9 cellular contexts compared by ENCODE assay signal in the genomic region with DNA sequence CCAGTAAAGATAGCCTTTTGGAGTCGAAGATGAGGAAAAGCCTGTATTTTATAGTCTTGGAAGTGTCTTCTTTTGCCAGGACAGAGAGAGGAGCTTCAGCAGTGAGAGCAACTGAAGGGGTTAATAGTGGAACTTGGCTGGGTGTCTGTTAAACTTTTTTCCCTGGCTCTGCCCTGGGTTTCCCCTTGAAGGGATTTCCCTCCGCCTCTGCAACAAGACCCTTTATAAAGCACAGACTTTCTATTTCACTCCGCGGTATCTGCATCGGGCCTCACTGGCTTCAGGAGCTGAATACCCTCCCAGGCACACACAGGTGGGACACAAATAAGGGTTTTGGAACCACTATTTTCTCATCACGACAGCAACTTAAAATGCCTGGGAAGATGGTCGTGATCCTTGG. TPM values are rescaled to one million over a fixed set of nuclear protein-coding genes. Genes with fewer than 3 reads are reported as not detected.
DNase-seq lines count a peak whose midpoint lies in the region; ATAC-seq and TF ChIP-seq lines count a peak whose summit lies in the region.
"Had no signal": no experiment of that assay in that cellular context is flagged by ENCODE, and none has a peak within 500 bp of the region (broad histone marks: within the 10 kb centered on the region; RNA-seq: fewer than 3 reads in every experiment).

Gene VCAM1 (plus strand): TSS at position 253 of the 400 bp plus-strand sequence. CDS start 119 bp downstream, at position 372.

- ATAC-seq in GM18502 (IDR thresholded peaks at IDR 0.05; ENCODE audit: poor library complexity, unreplicated experiment) (peak; percentile 68), HG03103 (IDR thresholded peaks at IDR 0.05; ENCODE audit: low read depth, unreplicated experiment) (peak; percentile 62), gastroesophageal sphincter (no peak), esophagus mucosa (no peak)

- TF ChIP-seq EP300 in gastroesophageal sphincter (IDR thresholded peaks at IDR 0.05): no peak

- TF ChIP-seq POLR2A in gastroesophageal sphincter (IDR thresholded peaks at IDR 0.05): no peak

- WGBS in gastroesophageal sphincter (ENCODE audit: low coverage in 1 of 2), 2 donors: 0 to 1% methylated on average over 2 to 5 of the region's 7 CpGs

- DNase-seq in retina (peak; percentile 8), NCI-H345 (lab: John Stamatoyannopoulos, UW) (no peak), activated gamma-delta T cell (lab: John Stamatoyannopoulos, UW) (no peak), dedifferentiated amniotic fluid mesenchymal stem cell (ENCODE audit: extremely low spot score) (no peak)
- DNase-seq: posterior cingulate gyrus had no signal

- H3K9me3 ChIP-seq in gastroesophageal sphincter: no peaks in the 10 kb centered on the region

- H3K27ac ChIP-seq in gastroesophageal sphincter: peak within 1 kb of the TSS; percentile 28 to 50 (median 40)

- H3K27me3 ChIP-seq in gastroesophageal sphincter: no peaks in the 10 kb centered on the region

- no peaks in the 10 kb centered on the region for H3K36me3 ChIP-seq in gastroesophageal sphincter

- no peak for TF ChIP-seq CTCF in gastroesophageal sphincter (IDR thresholded peaks at IDR 0.05)

- H3K4me3 ChIP-seq in gastroesophageal sphincter: peak within 1 kb of the TSS; percentile 36 to 38

- H3K4me1 ChIP-seq in gastroesophageal sphincter: peaks cover 0 to 7% (median 0%) of the 10 kb centered on the region in 3 donors

RNA-seq across cellular contexts. Expression of gene VCAM1, which starts in this region (rescaled TPM):
- total RNA-seq in gastroesophageal sphincter (10 to 100 TPM in 1 of 4 donors, 1 to 10 TPM in 3; 4.7 to 13.7 (median 5.9) TPM), esophagus mucosa (1.0 TPM)

Comparison
In these comparisons a context has a peak if more than half of its experiments do, and no peak if none do; other contexts are left out.
1. ATAC-seq: peak in GM18502 (single experiment) and HG03103 (single experiment); none in gastroesophageal sphincter (single experiment) and esophagus mucosa (single experiment).